In the genomic region with DNA sequence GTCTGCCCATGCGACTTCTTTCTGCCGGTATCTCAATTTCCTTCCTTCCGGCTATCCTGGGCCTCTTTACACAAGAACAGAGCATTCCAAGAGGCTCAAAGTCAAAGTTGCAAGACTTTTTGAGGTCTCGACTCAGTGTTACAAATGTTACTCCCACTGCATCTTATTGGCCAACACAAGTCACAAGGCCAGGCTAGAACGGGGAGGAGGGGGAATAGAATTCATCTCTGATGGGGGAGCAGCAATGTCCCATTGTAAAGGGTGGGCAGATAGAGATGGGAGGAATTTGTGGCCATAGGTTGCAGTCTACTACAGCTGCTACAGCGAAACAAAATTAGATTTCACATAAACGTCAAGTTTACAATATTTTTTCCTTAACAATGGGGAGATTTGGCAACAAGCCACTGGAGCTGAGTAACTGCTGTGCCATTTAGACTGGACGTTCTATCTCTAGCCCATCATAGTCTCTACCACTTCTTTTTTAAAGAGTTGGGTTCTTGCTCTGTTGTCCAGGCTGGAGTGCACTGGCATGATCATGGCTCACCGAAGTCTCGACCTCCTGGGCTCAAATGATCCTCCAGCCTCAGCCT, we compare ENCODE assay signal across 17 cellular contexts. TPM values are rescaled to one million over a fixed set of nuclear protein-coding genes. Genes with fewer than 3 reads are reported as not detected.
DNase-seq lines count a peak whose midpoint lies in the region; ATAC-seq and TF ChIP-seq lines count a peak whose summit lies in the region.
"Had no signal": no experiment of that assay in that cellular context is flagged by ENCODE, and none has a peak within 500 bp of the region (broad histone marks: within the 10 kb centered on the region; RNA-seq: fewer than 3 reads in every experiment).

No MANE protein-coding gene starts in this region.

- H3K27me3 ChIP-seq in neuronal stem cell (ENCODE audit: control insufficient read depth in 3 of 3, insufficient read depth in 3 of 3, low read depth in 1 of 3, low read length in 3 of 3) (peaks cover 0 to 30% (median 0%) of the 10 kb centered on the region in 3 experiments), H9 (ENCODE audit: insufficient read depth, low read length) (no peaks in the 10 kb centered on the region)
- H3K27me3 ChIP-seq: cardiac muscle cell, MG63 had no signal

- H2BK120ac ChIP-seq in neuronal stem cell (ENCODE audit: low read depth, low read length) (no peak overlapping the region), H9 (ENCODE audit: low read depth, low read length, poor library complexity, severe bottlenecking) (no peak overlapping the region)

- H3K4me1 Mint-ChIP-seq in WTC11 (peaks cover 21% of the 10 kb centered on the region), H9 (peaks cover 17 to 20% of the 10 kb centered on the region in 2 experiments)
- H3K4me1 Mint-ChIP-seq: neural crest cell had no signal

- no peak overlapping the region for H4K91ac ChIP-seq in neuronal stem cell (ENCODE audit: low read depth, low read length, poor library complexity)
- H4K91ac ChIP-seq in H9 (ENCODE audit: insufficient read length, low read depth, low read length): no peak overlapping the region

- no peak overlapping the region for H2BK20ac ChIP-seq in H9 (ENCODE audit: low read depth, low read length, poor library complexity, severe bottlenecking)

- H2AFZ ChIP-seq in neuronal stem cell (ENCODE audit: low read length): peak overlapping the region; percentile 36
- H2AFZ ChIP-seq in H9 (ENCODE audit: low read length): no peak overlapping the region

- no peaks in the 10 kb centered on the region; the same call in 1 of the 2 replicates for H3K79me2 ChIP-seq in H9 (ENCODE audit: insufficient read depth, low read length)

- H4K5ac ChIP-seq in H9 (ENCODE audit: insufficient read length, low read depth, low read length): no peak overlapping the region

- H3K36me3 Mint-ChIP-seq in WTC11: no peaks in the 10 kb centered on the region
- H3K36me3 Mint-ChIP-seq in H9 (ENCODE audit: insufficient read depth in 1 of 3, low read depth in 3 of 3): no peaks in the 10 kb centered on the region
- H3K36me3 Mint-ChIP-seq: activated CD4-positive, alpha-beta memory T cell treated with anti-CD3 and anti-CD28 coated beads for 36 hours; activated naive CD8-positive, alpha-beta T cell had no signal

- ATAC-seq in WTC11 (peak; percentile 28; the same call in 1 of the 2 replicates), HG03432 (IDR thresholded peaks at IDR 0.05; ENCODE audit: unreplicated experiment) (no peak)
- ATAC-seq: activated T-cell treated with anti-CD3 and anti-CD28 coated beads, Interleukin-2, amount 50 U/mL, for 4 hours; gastrocnemius medialis had no signal

- no peak overlapping the region for H3K4ac ChIP-seq in neuronal stem cell (ENCODE audit: low read length)
- H3K4ac ChIP-seq in H9 (ENCODE audit: low read depth, low read length): no peak overlapping the region

- POLR2A ChIA-PET in WTC11 (lab: Charles Lee): no interaction called here

- H2BK5ac ChIP-seq in neuronal stem cell (ENCODE audit: low read length) (no peak overlapping the region), H9 (ENCODE audit: insufficient read length, low read length) (no peak overlapping the region)

- H3K9me3 ChIP-seq in neuronal stem cell (replicated peaks in 1 of 2; ENCODE audit: control insufficient read depth in 2 of 2, insufficient read depth in 1 of 2, low read depth in 1 of 2, low read length in 2 of 2): no peaks in the 10 kb centered on the region
- no peaks in the 10 kb centered on the region for H3K9me3 ChIP-seq in H9 (ENCODE audit: control insufficient read depth, low read depth, low read length)
- H3K9me3 ChIP-seq: gastrocnemius medialis, MG63 had no signal

- H3K27ac Mint-ChIP-seq in WTC11: no peak overlapping the region
- H3K27ac Mint-ChIP-seq in H9: no peak overlapping the region; a peak in 1 of 7 replicates
- H3K27ac Mint-ChIP-seq: activated CD4-positive, alpha-beta memory T cell treated with anti-CD3 and anti-CD28 coated beads for 36 hours; activated naive CD8-positive, alpha-beta T cell had no signal

- no peaks in the 10 kb centered on the region for H3K9me3 Mint-ChIP-seq in WTC11
- H3K9me3 Mint-ChIP-seq in H9: no peaks in the 10 kb centered on the region
- H3K9me3 Mint-ChIP-seq: activated CD4-positive, alpha-beta memory T cell treated with anti-CD3 and anti-CD28 coated beads for 36 hours; activated T-cell treated with anti-CD3 and anti-CD28 coated beads, Interleukin-2, amount 50 U/mL, for 4 hours; neural crest cell had no signal

- no peaks in the 10 kb centered on the region; the same call in 1 of the 2 replicates for H3K27me3 Mint-ChIP-seq in WTC11 (ENCODE audit: low read depth)
- peaks cover 6% of the 10 kb centered on the region for H3K27me3 Mint-ChIP-seq in H9 (ENCODE audit: low read depth)

- no peak overlapping the region for H3K4me2 ChIP-seq in neuronal stem cell (ENCODE audit: insufficient read depth, low read length, poor library complexity, severe bottlenecking)
- H3K4me2 ChIP-seq in H9 (ENCODE audit: insufficient read depth, insufficient read length, low read length): no peak overlapping the region

- no peaks in the 10 kb centered on the region for H4K20me1 ChIP-seq in H9 (ENCODE audit: control insufficient read depth, insufficient read depth, insufficient read length)

- TF ChIP-seq CTCF in WTC11 (IDR thresholded peaks at IDR 0.05): no peak
- TF ChIP-seq CTCF in fibroblast of villous mesenchyme (IDR thresholded peaks at IDR 0.05; ENCODE audit: insufficient read depth, low read depth, low read length): no peak
- no peak for TF ChIP-seq CTCF in H9 (conservative IDR thresholded peaks at IDR 0.05)

- no peak overlapping the region for H4K8ac ChIP-seq in neuronal stem cell (ENCODE audit: low read depth, low read length)
- H4K8ac ChIP-seq in H9 (replicated peaks; ENCODE audit: insufficient read length, low read depth, low read length): no peak overlapping the region

- no peak overlapping the region for H3K4me3 Mint-ChIP-seq in WTC11
- no peak overlapping the region for H3K4me3 Mint-ChIP-seq in H9
- H3K4me3 Mint-ChIP-seq: activated CD4-positive, alpha-beta memory T cell treated with anti-CD3 and anti-CD28 coated beads for 36 hours; activated naive CD8-positive, alpha-beta T cell; activated T-cell treated with anti-CD3 and anti-CD28 coated beads, Interleukin-2, amount 50 U/mL, for 4 hours; neural crest cell had no signal

- peak overlapping the region; percentile 12 for H3K14ac ChIP-seq in neuronal stem cell (ENCODE audit: low read length)
- H3K14ac ChIP-seq in H9 (ENCODE audit: insufficient read depth, low read length): no peak overlapping the region

- WGBS in neuronal stem cell (ENCODE audit: extremely low coverage in 2 of 2, insufficient read length in 2 of 2, insufficient replicate concordance in 1 of 2), 2 donors: no CpG with 5 or more reads among the region's 10 CpGs
- no CpG with 5 or more reads among the region's 10 CpGs for WGBS in H9 (ENCODE audit: extremely low coverage, insufficient read length, low lambda C conversion rate)

- H3K27ac ChIP-seq in neuronal stem cell (replicated peaks; ENCODE audit: low read length) (no peak overlapping the region), H9 (ENCODE audit: insufficient read length, low read depth, low read length) (no peak overlapping the region)
- H3K27ac ChIP-seq: cardiac muscle cell, gastrocnemius medialis had no signal

- H3K36me3 ChIP-seq in neuronal stem cell (replicated peaks in 1 of 2; ENCODE audit: control insufficient read depth in 2 of 2, insufficient read depth in 2 of 2, low read length in 2 of 2): no peaks in the 10 kb centered on the region
- H3K36me3 ChIP-seq: cardiac muscle cell, gastrocnemius medialis, MG63 had no signal

- H3K4me1 ChIP-seq in neuronal stem cell (ENCODE audit: control insufficient read depth in 2 of 2, insufficient read depth in 1 of 2, low read depth in 1 of 2, low read length in 2 of 2) (no peaks in the 10 kb centered on the region), H9 (ENCODE audit: insufficient read depth, low read length) (no peaks in the 10 kb centered on the region)
- H3K4me1 ChIP-seq: gastrocnemius medialis had no signal

- no peak overlapping the region for H3K56ac ChIP-seq in H9 (ENCODE audit: insufficient read length, low read depth, low read length)

- H3K18ac ChIP-seq in neuronal stem cell (ENCODE audit: low read length) (no peak overlapping the region), H9 (ENCODE audit: insufficient read length, low read depth, low read length) (no peak overlapping the region)

- no peak overlapping the region for H2BK15ac ChIP-seq in neuronal stem cell (ENCODE audit: low read length)
- H2BK15ac ChIP-seq in H9 (ENCODE audit: low read depth, low read length): no peak overlapping the region

- no peak overlapping the region for H2BK12ac ChIP-seq in neuronal stem cell (ENCODE audit: low read length)
- no peak overlapping the region for H2BK12ac ChIP-seq in H9 (ENCODE audit: insufficient read length, low read depth, low read length)

- H3K23me2 ChIP-seq in H9 (ENCODE audit: insufficient read length, low read depth, low read length, poor library complexity, severe bottlenecking): no peaks in the 10 kb centered on the region

- H3K79me1 ChIP-seq in neuronal stem cell (ENCODE audit: low read depth, low read length): no peaks in the 10 kb centered on the region
- H3K79me1 ChIP-seq in H9 (ENCODE audit: insufficient read depth, low read depth, low read length, poor library complexity, severe bottlenecking): no peaks in the 10 kb centered on the region

- H3K9ac ChIP-seq in neuronal stem cell (ENCODE audit: low read depth, low read length, poor library complexity): no peak overlapping the region
- no peak overlapping the region for H3K9ac ChIP-seq in H9 (ENCODE audit: extremely low read depth, insufficient read length, low read length)

- H3K4me3 ChIP-seq in fibroblast of villous mesenchyme (ENCODE audit: low read depth, low read length) (no peak overlapping the region), neuronal stem cell (ENCODE audit: low read length in 2 of 2) (no peak overlapping the region)
- H3K4me3 ChIP-seq: cardiac muscle cell, gastrocnemius medialis, MG63 had no signal

- no peak overlapping the region for H3K23ac ChIP-seq in neuronal stem cell (ENCODE audit: low read depth, low read length, poor library complexity)
- H3K23ac ChIP-seq in H9 (ENCODE audit: insufficient read length, low read depth, low read length): no peak overlapping the region

- H3T11ph ChIP-seq in H9 (ENCODE audit: low read length): no peak overlapping the region

- DNase-seq in HCEC 1CT: peak; percentile 44
- DNase-seq in WTC11 (ENCODE audit: low spot score): no peak
- DNase-seq in fibroblast of villous mesenchyme (ENCODE audit: low read depth): peak; percentile 51
- no peak for DNase-seq in neuronal stem cell (ENCODE audit: low spot score)
- no peak for DNase-seq in H9
- no peak for DNase-seq in amygdala (lab: John Stamatoyannopoulos, UW)
- DNase-seq in stimulated activated naive CD4-positive, alpha-beta T cell treated with Interleukin-2 at 50 U/mL for 16 hours (lab: John Stamatoyannopoulos, UW): no peak
- DNase-seq: activated CD4-positive, alpha-beta memory T cell treated with anti-CD3 and anti-CD28 coated beads for 36 hours; activated T-cell treated with anti-CD3 and anti-CD28 coated beads, Interleukin-2, amount 50 U/mL, for 4 hours; effector CD4-positive, alpha-beta T cell; gastrocnemius medialis; MG63; NCI-H2029 had no signal

- H2AK5ac ChIP-seq in neuronal stem cell (ENCODE audit: low read depth, low read length) (no peak overlapping the region), H9 (ENCODE audit: insufficient read length, low read length) (no peak overlapping the region)

- CTCF ChIA-PET in WTC11 (lab: Charles Lee): interaction anchor here (0.8 to 1.4 kb wide), 6 partner anchors 9 to 47 kb away, joined by 3 to 5 read pairs (median 3); no protein-coding TSS in a partner anchor

RNA-seq across cellular contexts. Expression of gene NYNRIN, which starts 9.4 kb away (rescaled TPM):
- total RNA-seq in WTC11 (2021) (16.6 to 18.3 TPM (median 17.9 TPM) in 3 replicates), fibroblast of villous mesenchyme (11.6 and 15.5 TPM in 2 replicates), H9 (2021) (18.1 and 18.7 TPM in 2 replicates)
- polyA plus RNA-seq in neuronal stem cell (2013, experiment 1 of 2): 16.1 TPM
- polyA plus RNA-seq in neuronal stem cell (2013, experiment 2 of 2): 16.0 TPM

RNA-seq across cellular contexts. Expression of gene NFATC4, which starts 21.4 kb away (rescaled TPM):
- 60.7 to 101 TPM (median 95.9 TPM) in 3 replicates for total RNA-seq in WTC11 (2021)
- 56.4 and 68.2 TPM in 2 replicates for total RNA-seq in fibroblast of villous mesenchyme
- polyA plus RNA-seq in neuronal stem cell (2013, experiment 1 of 2): 50.5 TPM
- 49.8 TPM for polyA plus RNA-seq in neuronal stem cell (2013, experiment 2 of 2)
- total RNA-seq in H9 (2021): 43.0 and 46.4 TPM in 2 replicates
- total RNA-seq: activated CD4-positive, alpha-beta memory T cell treated with anti-CD3 and anti-CD28 coated beads for 36 hours had no signal

RNA-seq across cellular contexts. Expression of gene CBLN3, which starts 40.1 kb away (rescaled TPM):
- total RNA-seq in WTC11 (2021) (0.94 to 2.1 TPM (median 1.5 TPM) in 3 replicates), fibroblast of villous mesenchyme (1.7 and 2.3 TPM in 2 replicates), H9 (2021) (0.39 and 0.44 TPM in 2 replicates)
- 0.59 TPM for polyA plus RNA-seq in neuronal stem cell (2013, experiment 1 of 2)
- 0.32 TPM for polyA plus RNA-seq in neuronal stem cell (2013, experiment 2 of 2)

RNA-seq across cellular contexts. Expression of gene KHNYN, which starts 40.4 kb away (rescaled TPM):
- total RNA-seq in WTC11 (2021) (33.2 to 34.2 TPM (median 33.3 TPM) in 3 replicates), fibroblast of villous mesenchyme (43.2 and 47.4 TPM in 2 replicates), H9 (2021) (30.0 and 31.3 TPM in 2 replicates)
- 18.3 TPM for polyA plus RNA-seq in neuronal stem cell (2013, experiment 1 of 2)
- polyA plus RNA-seq in neuronal stem cell (2013, experiment 2 of 2): 18.2 TPM

RNA-seq across cellular contexts. Expression of gene RIPK3, which starts 49.6 kb away (rescaled TPM):
- total RNA-seq in WTC11 (2021) (0.37 to 1.2 TPM (median 0.83 TPM) in 3 replicates), fibroblast of villous mesenchyme (0.32 and 3.9 TPM in 2 replicates), H9 (2021) (0.35 TPM in 1 of 2 replicates, not detected in the other)
- 0.08 TPM for polyA plus RNA-seq in neuronal stem cell (2013, experiment 1 of 2)
- polyA plus RNA-seq in neuronal stem cell (2013, experiment 2 of 2): not detected
- total RNA-seq: neural crest cell had no signal
- polyA plus RNA-seq: cardiac muscle cell had no signal

Comparison
In these comparisons a context has a peak if more than half of its experiments do, and no peak if none do; other contexts are left out.
1. DNase-seq: peak in HCEC 1CT (single experiment) and fibroblast of villous mesenchyme (single experiment); none in WTC11 (single experiment), neuronal stem cell (single experiment), H9 (single experiment), amygdala (0 of 56) and stimulated activated naive CD4-positive, alpha-beta T cell treated with Interleukin-2 at 50 U/mL for 16 hours (single experiment).